Comparison of ENCODE assay signal across 7 cellular contexts in genomic region chr2:113096827-113097618, GRCh38. TPM values are rescaled to one million over a fixed set of nuclear protein-coding genes. Genes with fewer than 3 reads are reported as not detected.
"Had no signal": no experiment of that assay in that cellular context is flagged by ENCODE, and none has a peak within 500 bp of the region (broad histone marks: within the 10 kb centered on the region; RNA-seq: fewer than 3 reads in every experiment).

No MANE protein-coding gene starts in this region.

RNA-seq across cellular contexts. Expression of gene IL1F10, which starts 29.3 kb away (rescaled TPM):
- total RNA-seq: activated B cell treated with CpG ODN at 0.5 μM for 24 hours; activated CD8-positive, alpha-beta memory T cell treated with anti-CD3 and anti-CD28 coated beads for 36 hours; activated naive CD4-positive, alpha-beta T cell treated with anti-CD3 and anti-CD28 coated beads, Interleukin-2, amount 50 U/mL, for 72 hours; cardiac muscle cell; Peyer's patch; Right ventricle myocardium superior; SJCRH30 had no signal

RNA-seq across cellular contexts. Expression of gene IL1RN, which starts 30.4 kb away (rescaled TPM):
- total RNA-seq: activated B cell treated with CpG ODN at 0.5 μM for 24 hours, cardiac muscle cell, SJCRH30 had no signal

RNA-seq across cellular contexts. Expression of gene IL36RN, which starts 38.0 kb away (rescaled TPM):
- total RNA-seq: activated B cell treated with CpG ODN at 0.5 μM for 24 hours; activated CD8-positive, alpha-beta memory T cell treated with anti-CD3 and anti-CD28 coated beads for 36 hours; activated naive CD4-positive, alpha-beta T cell treated with anti-CD3 and anti-CD28 coated beads, Interleukin-2, amount 50 U/mL, for 72 hours; cardiac muscle cell; Peyer's patch; Right ventricle myocardium superior; SJCRH30 had no signal

RNA-seq across cellular contexts. Expression of gene IL36B, which starts 44.4 kb away (rescaled TPM):
- total RNA-seq: activated B cell treated with CpG ODN at 0.5 μM for 24 hours; activated CD8-positive, alpha-beta memory T cell treated with anti-CD3 and anti-CD28 coated beads for 36 hours; activated naive CD4-positive, alpha-beta T cell treated with anti-CD3 and anti-CD28 coated beads, Interleukin-2, amount 50 U/mL, for 72 hours; cardiac muscle cell; Peyer's patch; Right ventricle myocardium superior; SJCRH30 had no signal
